Comparison of ENCODE assay signal across 1 cellular context in the genomic region with DNA sequence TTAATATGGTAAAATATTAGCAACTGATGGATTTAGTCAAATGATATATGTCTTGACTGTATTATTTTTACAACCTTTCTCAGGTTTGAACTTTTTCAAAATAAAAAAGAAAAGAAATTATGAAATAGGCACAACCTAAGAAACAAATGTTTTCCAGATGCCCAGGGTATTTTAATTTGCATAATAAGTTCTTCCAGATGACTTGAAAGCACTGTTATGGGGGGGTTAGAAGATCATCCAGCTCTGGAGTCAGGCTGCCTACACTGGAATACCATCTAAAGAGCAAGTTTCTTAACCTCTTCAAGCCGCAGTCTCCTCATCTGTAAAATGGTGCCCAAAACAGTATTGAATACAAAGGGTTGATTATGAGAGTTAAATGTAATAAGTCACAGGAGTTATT.
TF ChIP-seq lines count a peak whose summit lies in the region.

No MANE protein-coding gene starts in this region.

TF ChIP-seq in SK-N-SH treated with all-trans-retinoic acid at 6 μM for 48 hours, 23 proteins besides CTCF, POLR2A, EP300 and RAD21 (continued from another document):
- TF ChIP-seq, protein P1, sequence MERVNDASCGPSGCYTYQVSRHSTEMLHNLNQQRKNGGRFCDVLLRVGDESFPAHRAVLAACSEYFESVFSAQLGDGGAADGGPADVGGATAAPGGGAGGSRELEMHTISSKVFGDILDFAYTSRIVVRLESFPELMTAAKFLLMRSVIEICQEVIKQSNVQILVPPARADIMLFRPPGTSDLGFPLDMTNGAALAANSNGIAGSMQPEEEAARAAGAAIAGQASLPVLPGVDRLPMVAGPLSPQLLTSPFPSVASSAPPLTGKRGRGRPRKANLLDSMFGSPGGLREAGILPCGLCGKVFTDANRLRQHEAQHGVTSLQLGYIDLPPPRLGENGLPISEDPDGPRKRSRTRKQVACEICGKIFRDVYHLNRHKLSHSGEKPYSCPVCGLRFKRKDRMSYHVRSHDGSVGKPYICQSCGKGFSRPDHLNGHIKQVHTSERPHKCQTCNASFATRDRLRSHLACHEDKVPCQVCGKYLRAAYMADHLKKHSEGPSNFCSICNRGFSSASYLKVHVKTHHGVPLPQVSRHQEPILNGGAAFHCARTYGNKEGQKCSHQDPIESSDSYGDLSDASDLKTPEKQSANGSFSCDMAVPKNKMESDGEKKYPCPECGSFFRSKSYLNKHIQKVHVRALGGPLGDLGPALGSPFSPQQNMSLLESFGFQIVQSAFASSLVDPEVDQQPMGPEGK (CRISPR knock-in tag; IDR thresholded peaks at IDR 0.05; ENCODE audit: borderline replicate concordance) = no peak
- TF ChIP-seq, protein P2, sequence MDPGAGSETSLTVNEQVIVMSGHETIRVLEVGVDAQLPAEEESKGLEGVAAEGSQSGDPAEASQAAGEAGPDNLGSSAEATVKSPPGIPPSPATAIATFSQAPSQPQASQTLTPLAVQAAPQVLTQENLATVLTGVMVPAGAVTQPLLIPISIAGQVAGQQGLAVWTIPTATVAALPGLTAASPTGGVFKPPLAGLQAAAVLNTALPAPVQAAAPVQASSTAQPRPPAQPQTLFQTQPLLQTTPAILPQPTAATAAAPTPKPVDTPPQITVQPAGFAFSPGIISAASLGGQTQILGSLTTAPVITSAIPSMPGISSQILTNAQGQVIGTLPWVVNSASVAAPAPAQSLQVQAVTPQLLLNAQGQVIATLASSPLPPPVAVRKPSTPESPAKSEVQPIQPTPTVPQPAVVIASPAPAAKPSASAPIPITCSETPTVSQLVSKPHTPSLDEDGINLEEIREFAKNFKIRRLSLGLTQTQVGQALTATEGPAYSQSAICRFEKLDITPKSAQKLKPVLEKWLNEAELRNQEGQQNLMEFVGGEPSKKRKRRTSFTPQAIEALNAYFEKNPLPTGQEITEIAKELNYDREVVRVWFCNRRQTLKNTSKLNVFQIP (CRISPR knock-in tag; IDR thresholded peaks at IDR 0.05; ENCODE audit: borderline replicate concordance, low read depth) = no peak
- TF ChIP-seq RARB (CRISPR knock-in tag; IDR thresholded peaks at IDR 0.05) = no peak
TF ChIP-seq in SK-N-SH treated with all-trans-retinoic acid at 6 μM for 48 hours: peak in this region for 0.
